ENCODE assay signal across 15 cellular contexts in the genomic region with DNA sequence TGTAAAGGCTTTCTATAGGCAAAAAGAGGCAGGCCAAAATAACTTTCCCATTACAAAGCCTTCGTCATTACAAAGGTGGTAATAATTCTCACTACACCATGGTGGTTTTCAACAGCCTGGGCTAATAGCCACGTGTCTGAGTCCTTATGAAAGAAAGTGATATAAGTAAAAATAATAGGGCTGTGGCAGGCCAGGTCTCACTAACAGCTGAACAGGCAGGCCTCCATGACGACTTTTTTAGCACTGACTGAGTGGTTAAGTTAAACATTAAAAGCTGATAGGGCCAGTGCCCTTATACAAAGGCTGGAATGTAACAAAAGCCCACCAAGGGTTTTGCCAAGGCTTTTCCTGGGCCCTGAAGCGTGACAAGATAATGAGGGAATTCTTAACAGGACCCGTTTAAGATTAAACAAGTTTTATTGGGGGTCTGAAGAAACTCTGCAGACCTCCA.
DNase-seq lines count a peak whose midpoint lies in the region; ATAC-seq, FAIRE-seq and TF ChIP-seq lines count a peak whose summit lies in the region.
"Had no signal": no experiment of that assay in that cellular context is flagged by ENCODE, and none has a peak within 500 bp of the region (broad histone marks: within the 10 kb centered on the region; RNA-seq: fewer than 3 reads in every experiment).

No MANE protein-coding gene starts in this region.

- H3K79me2 ChIP-seq in astrocyte (ENCODE audit: insufficient read depth, low read length) = no peaks in the 10 kb centered on the region
- H3K79me2 ChIP-seq in osteoblast (ENCODE audit: insufficient read depth, low read length) = no peaks in the 10 kb centered on the region

- H3K27ac Mint-ChIP-seq in astrocyte (ENCODE audit: unreplicated experiment) = no peak overlapping the region
- no peak overlapping the region for H3K27ac Mint-ChIP-seq in activated CD4-positive, alpha-beta memory T cell treated with anti-CD3 and anti-CD28 coated beads for 36 hours
- H3K27ac Mint-ChIP-seq: activated naive CD4-positive, alpha-beta T cell treated with anti-CD3 and anti-CD28 coated beads for 36 hours; HFFc6; naive thymus-derived CD4-positive, alpha-beta T cell had no signal

- no peak overlapping the region for H3K4me3 Mint-ChIP-seq in astrocyte (ENCODE audit: unreplicated experiment)
- no peak overlapping the region for H3K4me3 Mint-ChIP-seq in activated CD4-positive, alpha-beta memory T cell treated with anti-CD3 and anti-CD28 coated beads for 36 hours
- H3K4me3 Mint-ChIP-seq: activated naive CD4-positive, alpha-beta T cell treated with anti-CD3 and anti-CD28 coated beads for 36 hours; HFFc6; naive thymus-derived CD4-positive, alpha-beta T cell had no signal

- no peaks in the 10 kb centered on the region for H3K27me3 ChIP-seq in astrocyte (ENCODE audit: insufficient read depth, low read length)
- H3K27me3 ChIP-seq in osteoblast (ENCODE audit: insufficient read depth, low read length) = no peaks in the 10 kb centered on the region

- H3K4me1 ChIP-seq in astrocyte (ENCODE audit: insufficient read depth, low read length) (no peaks in the 10 kb centered on the region), osteoblast (ENCODE audit: insufficient read depth, low read length) (no peaks in the 10 kb centered on the region)

- peaks cover 4% of the 10 kb centered on the region for H3K9me3 Mint-ChIP-seq in astrocyte (ENCODE audit: unreplicated experiment)
- H3K9me3 Mint-ChIP-seq in activated CD4-positive, alpha-beta memory T cell treated with anti-CD3 and anti-CD28 coated beads for 36 hours = peaks cover 2% of the 10 kb centered on the region

- intact Hi-C loops in activated CD4-positive, alpha-beta memory T cell treated with anti-CD3 and anti-CD28 coated beads for 36 hours (cut with micrococcal nuclease) = no loop called here

- H3K36me3 ChIP-seq in astrocyte (ENCODE audit: insufficient read depth, low read length) (no peaks in the 10 kb centered on the region), osteoblast (ENCODE audit: insufficient read depth, low read length) (no peaks in the 10 kb centered on the region)

- H3K4me3 ChIP-seq in astrocyte (ENCODE audit: insufficient read depth, low read depth, low read length) = no peak overlapping the region
- no peak overlapping the region for H3K4me3 ChIP-seq in osteoblast (ENCODE audit: insufficient read depth, low read length)

- H3K27me3 Mint-ChIP-seq in astrocyte (ENCODE audit: low read depth, unreplicated experiment) = no peaks in the 10 kb centered on the region
- H3K27me3 Mint-ChIP-seq in activated CD4-positive, alpha-beta memory T cell treated with anti-CD3 and anti-CD28 coated beads for 36 hours = no peaks in the 10 kb centered on the region

- H3K27ac ChIP-seq in astrocyte (ENCODE audit: low read depth, low read length) (no peak overlapping the region), osteoblast (ENCODE audit: low read depth, low read length) (no peak overlapping the region)

- CTCF ChIA-PET in activated CD4-positive, alpha-beta memory T cell treated with anti-CD3 and anti-CD28 coated beads for 36 hours (lab: Charles Lee) = no interaction called here

- H4K20me1 ChIP-seq in astrocyte (ENCODE audit: insufficient read depth, low read length) (no peaks in the 10 kb centered on the region), osteoblast (ENCODE audit: insufficient read depth, low read length) (no peaks in the 10 kb centered on the region)

- peak; percentile 69 for ATAC-seq in GM19025 (IDR thresholded peaks at IDR 0.05; ENCODE audit: low read depth, unreplicated experiment)
- peak; percentile 92 for ATAC-seq in HG02938 (IDR thresholded peaks at IDR 0.05; ENCODE audit: unreplicated experiment)
- no peak for ATAC-seq in GM21723 (IDR thresholded peaks at IDR 0.05; ENCODE audit: unreplicated experiment)
- ATAC-seq: naive thymus-derived CD4-positive, alpha-beta T cell had no signal

- no peak overlapping the region for H3K4me2 ChIP-seq in astrocyte (ENCODE audit: low read length)
- no peak overlapping the region for H3K4me2 ChIP-seq in osteoblast (ENCODE audit: insufficient read depth, low read length)

- no peak overlapping the region for H3K9ac ChIP-seq in astrocyte (ENCODE audit: low read length)

- H2AFZ ChIP-seq in astrocyte (ENCODE audit: low read depth, low read length) (peak overlapping the region; percentile 35), osteoblast (ENCODE audit: low read length) (peak overlapping the region; percentile 34)

- no peak for DNase-seq in astrocyte (ENCODE audit: low read depth)
- no peak for DNase-seq in osteoblast (ENCODE audit: insufficient read length, low spot score, missing footprints)
- no peak for DNase-seq in NCI-H1694 (lab: John Stamatoyannopoulos, UW)
- no peak for DNase-seq in C1 segment of cervical spinal cord (lab: John Stamatoyannopoulos, UW)
- no peak for DNase-seq in activated CD4-positive, alpha-beta memory T cell treated with anti-CD3 and anti-CD28 coated beads for 36 hours
- DNase-seq: activated naive CD4-positive, alpha-beta T cell treated with anti-CD3 and anti-CD28 coated beads for 36 hours; HFFc6; naive thymus-derived CD4-positive, alpha-beta T cell; NCI-H774; SIG-M5 had no signal

- POLR2A ChIA-PET in activated CD4-positive, alpha-beta memory T cell treated with anti-CD3 and anti-CD28 coated beads for 36 hours (lab: Charles Lee) = no interaction called here

- peaks cover 2% of the 10 kb centered on the region for H3K4me1 Mint-ChIP-seq in astrocyte (ENCODE audit: low read depth, unreplicated experiment)
- no peaks in the 10 kb centered on the region for H3K4me1 Mint-ChIP-seq in activated CD4-positive, alpha-beta memory T cell treated with anti-CD3 and anti-CD28 coated beads for 36 hours (ENCODE audit: low read depth)
- H3K4me1 Mint-ChIP-seq: naive thymus-derived CD4-positive, alpha-beta T cell had no signal

- no peaks in the 10 kb centered on the region for H3K9me3 ChIP-seq in astrocyte (ENCODE audit: insufficient read depth, low read depth, low read length)
- H3K9me3 ChIP-seq in osteoblast (ENCODE audit: low read depth, low read length) = peaks cover 2% of the 10 kb centered on the region

- no peaks in the 10 kb centered on the region for H3K36me3 Mint-ChIP-seq in astrocyte (ENCODE audit: low read depth, unreplicated experiment)
- no peaks in the 10 kb centered on the region for H3K36me3 Mint-ChIP-seq in activated CD4-positive, alpha-beta memory T cell treated with anti-CD3 and anti-CD28 coated beads for 36 hours
- H3K36me3 Mint-ChIP-seq: naive thymus-derived CD4-positive, alpha-beta T cell had no signal

- TF ChIP-seq CTCF in astrocyte (IDR thresholded peaks at IDR 0.05; ENCODE audit: insufficient read depth, low read depth, low read length) (no peak), osteoblast (IDR thresholded peaks at IDR 0.05; ENCODE audit: extremely low read depth, low read depth, low read length) (no peak)

- FAIRE-seq in astrocyte (lab: Jason Lieb, UNC) = no peak
- FAIRE-seq: islet of Langerhans, TTC549 had no signal
